In the genomic region with DNA sequence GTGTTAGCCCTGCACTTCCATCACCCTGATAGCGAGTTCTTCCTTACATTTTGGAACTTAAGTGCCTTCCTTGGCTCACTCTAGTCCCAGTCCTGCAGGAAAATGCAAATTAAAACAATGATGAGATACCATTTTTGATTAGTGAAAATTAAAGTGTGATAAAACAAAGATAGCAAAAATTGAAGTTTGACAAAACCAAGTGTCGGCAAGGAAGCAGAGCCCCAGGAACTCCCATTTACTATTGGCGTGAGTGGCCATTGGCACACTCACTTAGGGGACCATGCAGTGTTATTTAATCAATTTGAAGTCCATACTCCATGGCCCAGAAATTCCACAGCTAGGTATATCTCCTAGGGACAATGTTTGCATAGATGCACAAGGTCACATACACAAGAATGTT, we compare ENCODE assay signal across 40 cellular contexts. TPM values are rescaled to one million over a fixed set of nuclear protein-coding genes. Genes with fewer than 3 reads are reported as not detected.
"Had no signal": no experiment of that assay in that cellular context is flagged by ENCODE, and none has a peak within 500 bp of the region (broad histone marks: within the 10 kb centered on the region; RNA-seq: fewer than 3 reads in every experiment).

No MANE protein-coding gene starts in this region.

- H3K9me3 Mint-ChIP-seq: activated naive CD4-positive, alpha-beta T cell treated with anti-CD3 and anti-CD28 coated beads for 36 hours; activated naive CD4-positive, alpha-beta T cell treated with anti-CD3 and anti-CD28 coated beads, Interleukin-2, amount 10 ng/mL, durations not matched to agents 7 days and 5 days; activated naive CD4-positive, alpha-beta T cell treated with anti-CD3 and anti-CD28 coated beads, Interleukin-2, amount 50 U/mL, for 24 hours; activated naive CD4-positive, alpha-beta T cell treated with anti-CD3 and anti-CD28 coated beads, Interleukin-2, amount 50 U/mL, for 72 hours; activated naive CD8-positive, alpha-beta T cell treated with anti-CD3 and anti-CD28 coated beads for 36 hours; activated naive CD8-positive, alpha-beta T cell treated with anti-CD3 and anti-CD28 coated beads, Interleukin-2, amount 10 ng/mL, durations not matched to agents 7 days and 5 days; activated naive CD8-positive, alpha-beta T cell treated with anti-CD3 and anti-CD28 coated beads, Interleukin-2, amount 50 U/mL, for 24 hours; activated T-cell treated with anti-CD3 and anti-CD28 coated beads, Interleukin-2, amount 50 U/mL, for 24 hours; activated T-cell treated with anti-CD3 and anti-CD28 coated beads, Interleukin-2, amount 50 U/mL, for 4 hours; activated T-cell treated with anti-CD3 and anti-CD28 coated beads, Interleukin-2, amount 50 U/mL, for 72 hours; activated T-helper 1 cell treated with anti-CD3 and anti-CD28 coated beads, Interleukin-12 subunit alpha, Interleukin-12 subunit beta, Interleukin-2, Interleukin-4 antibody, amounts not matched to agents 30 ng/mL and 10 ng/mL and 1 ng/mL, durations not matched to agents 14 hours and 24 hours and 36 hours; activated T-helper 17 cell treated with anti-CD3 and anti-CD28 coated beads, Interleukin-2, amount 50 U/mL, for 72 hours; activated T-helper 2 cell treated with anti-CD3 and anti-CD28 coated beads, Interferon-gamma antibody, Interleukin-2, Interleukin-4, amounts not matched to agents 10 μg/mL and 5 μg/mL and 100 μg/mL, durations not matched to agents 14 hours and 24 hours and 36 hours; brain; central memory CD8-positive, alpha-beta T cell had no signal

- H3K9me3 ChIP-seq: adrenal gland, ascending aorta, body of pancreas, breast epithelium had no signal

- H3K36me3 Mint-ChIP-seq: activated naive CD4-positive, alpha-beta T cell treated with anti-CD3 and anti-CD28 coated beads, Interleukin-2, amount 10 ng/mL, durations not matched to agents 7 days and 5 days; activated naive CD4-positive, alpha-beta T cell treated with anti-CD3 and anti-CD28 coated beads, Interleukin-2, amount 50 U/mL, for 24 hours; activated naive CD4-positive, alpha-beta T cell treated with anti-CD3 and anti-CD28 coated beads, Interleukin-2, amount 50 U/mL, for 72 hours; activated naive CD8-positive, alpha-beta T cell; activated naive CD8-positive, alpha-beta T cell treated with anti-CD3 and anti-CD28 coated beads for 36 hours; activated naive CD8-positive, alpha-beta T cell treated with anti-CD3 and anti-CD28 coated beads, Interleukin-2, amount 10 ng/mL, durations not matched to agents 7 days and 5 days; brain had no signal

- H3K27ac Mint-ChIP-seq: activated naive CD4-positive, alpha-beta T cell treated with anti-CD3 and anti-CD28 coated beads for 36 hours; activated naive CD4-positive, alpha-beta T cell treated with anti-CD3 and anti-CD28 coated beads, Interleukin-2, amount 10 ng/mL, durations not matched to agents 7 days and 5 days; activated naive CD4-positive, alpha-beta T cell treated with anti-CD3 and anti-CD28 coated beads, Interleukin-2, amount 50 U/mL, for 24 hours; activated naive CD4-positive, alpha-beta T cell treated with anti-CD3 and anti-CD28 coated beads, Interleukin-2, amount 50 U/mL, for 72 hours; activated naive CD8-positive, alpha-beta T cell; activated naive CD8-positive, alpha-beta T cell treated with anti-CD3 and anti-CD28 coated beads for 36 hours; activated naive CD8-positive, alpha-beta T cell treated with anti-CD3 and anti-CD28 coated beads, Interleukin-2, amount 10 ng/mL, durations not matched to agents 7 days and 5 days; activated naive CD8-positive, alpha-beta T cell treated with anti-CD3 and anti-CD28 coated beads, Interleukin-2, amount 50 U/mL, for 24 hours; activated T-cell treated with anti-CD3 and anti-CD28 coated beads, Interleukin-2, amount 50 U/mL, for 24 hours; activated T-cell treated with anti-CD3 and anti-CD28 coated beads, Interleukin-2, amount 50 U/mL, for 72 hours; activated T-helper 1 cell treated with anti-CD3 and anti-CD28 coated beads, Interleukin-12 subunit alpha, Interleukin-12 subunit beta, Interleukin-2, Interleukin-4 antibody, amounts not matched to agents 30 ng/mL and 10 ng/mL and 1 ng/mL, durations not matched to agents 14 hours and 24 hours and 36 hours; activated T-helper 17 cell treated with anti-CD3 and anti-CD28 coated beads, Interleukin-2, amount 50 U/mL, for 72 hours; activated T-helper 2 cell treated with anti-CD3 and anti-CD28 coated beads, Interferon-gamma antibody, Interleukin-2, Interleukin-4, amounts not matched to agents 10 μg/mL and 5 μg/mL and 100 μg/mL, durations not matched to agents 14 hours and 24 hours and 36 hours; brain had no signal

- H3K4me1 ChIP-seq: adrenal gland, ascending aorta, body of pancreas, breast epithelium had no signal

- H3K4me1 Mint-ChIP-seq: activated naive CD4-positive, alpha-beta T cell treated with anti-CD3 and anti-CD28 coated beads, Interleukin-2, amount 10 ng/mL, durations not matched to agents 7 days and 5 days; activated naive CD4-positive, alpha-beta T cell treated with anti-CD3 and anti-CD28 coated beads, Interleukin-2, amount 50 U/mL, for 24 hours; activated naive CD8-positive, alpha-beta T cell treated with anti-CD3 and anti-CD28 coated beads, Interleukin-2, amount 10 ng/mL, durations not matched to agents 7 days and 5 days; activated naive CD8-positive, alpha-beta T cell treated with anti-CD3 and anti-CD28 coated beads, Interleukin-2, amount 50 U/mL, for 24 hours; activated T-helper 17 cell treated with anti-CD3 and anti-CD28 coated beads, Interleukin-2, amount 50 U/mL, for 72 hours; central memory CD8-positive, alpha-beta T cell had no signal

- H3K27ac ChIP-seq: adrenal gland, ascending aorta, body of pancreas, brain microvascular endothelial cell, breast epithelium, cardiac muscle cell had no signal

- H3K4me3 Mint-ChIP-seq: activated naive CD4-positive, alpha-beta T cell treated with anti-CD3 and anti-CD28 coated beads for 36 hours; activated naive CD4-positive, alpha-beta T cell treated with anti-CD3 and anti-CD28 coated beads, Interleukin-2, amount 10 ng/mL, durations not matched to agents 7 days and 5 days; activated naive CD4-positive, alpha-beta T cell treated with anti-CD3 and anti-CD28 coated beads, Interleukin-2, amount 50 U/mL, for 24 hours; activated naive CD8-positive, alpha-beta T cell; activated naive CD8-positive, alpha-beta T cell treated with anti-CD3 and anti-CD28 coated beads for 36 hours; activated naive CD8-positive, alpha-beta T cell treated with anti-CD3 and anti-CD28 coated beads, Interleukin-2, amount 10 ng/mL, durations not matched to agents 7 days and 5 days; activated naive CD8-positive, alpha-beta T cell treated with anti-CD3 and anti-CD28 coated beads, Interleukin-2, amount 50 U/mL, for 24 hours; activated T-cell treated with anti-CD3 and anti-CD28 coated beads, Interleukin-2, amount 50 U/mL, for 24 hours; activated T-cell treated with anti-CD3 and anti-CD28 coated beads, Interleukin-2, amount 50 U/mL, for 4 hours; activated T-cell treated with anti-CD3 and anti-CD28 coated beads, Interleukin-2, amount 50 U/mL, for 72 hours; activated T-helper 1 cell treated with anti-CD3 and anti-CD28 coated beads, Interleukin-12 subunit alpha, Interleukin-12 subunit beta, Interleukin-2, Interleukin-4 antibody, amounts not matched to agents 30 ng/mL and 10 ng/mL and 1 ng/mL, durations not matched to agents 14 hours and 24 hours and 36 hours; activated T-helper 17 cell treated with anti-CD3 and anti-CD28 coated beads, Interleukin-2, amount 50 U/mL, for 72 hours; brain; central memory CD8-positive, alpha-beta T cell had no signal

- H3K4me3 ChIP-seq: adrenal gland, ascending aorta, body of pancreas, breast epithelium, cardiac muscle cell had no signal

- H3K27me3 ChIP-seq: adrenal gland, ascending aorta, body of pancreas, brain microvascular endothelial cell, breast epithelium, cardiac muscle cell had no signal

- FAIRE-seq: astrocyte, bronchial epithelial cell had no signal

- DNase-seq: activated effector memory CD4-positive, alpha-beta T cell treated with anti-CD3 and anti-CD28 coated beads, Interleukin-2, amount 50 U/mL, for 16 hours; activated effector memory CD4-positive, alpha-beta T cell treated with Interleukin-2 at 50 U/mL for 16 hours; activated gamma-delta T cell; activated gamma-delta T cell treated with Interleukin-2 at 50 U/mL for 16 hours; activated naive CD4-positive, alpha-beta T cell; activated naive CD4-positive, alpha-beta T cell treated with anti-CD3 and anti-CD28 coated beads for 36 hours; activated naive CD4-positive, alpha-beta T cell treated with anti-CD3 and anti-CD28 coated beads, Interleukin-2, amount 10 ng/mL, durations not matched to agents 7 days and 5 days; activated naive CD4-positive, alpha-beta T cell treated with anti-CD3 and anti-CD28 coated beads, Interleukin-2, amount 50 U/mL, for 16 hours; activated naive CD4-positive, alpha-beta T cell treated with Interleukin-2 at 50 U/mL for 16 hours; activated naive CD8-positive, alpha-beta T cell treated with anti-CD3 and anti-CD28 coated beads for 36 hours; activated naive CD8-positive, alpha-beta T cell treated with anti-CD3 and anti-CD28 coated beads, Interleukin-2, amount 10 ng/mL, durations not matched to agents 7 days and 5 days; activated naive CD8-positive, alpha-beta T cell treated with anti-CD3 and anti-CD28 coated beads, Interleukin-2, amount 50 U/mL, for 24 hours; activated T-cell treated with anti-CD3 and anti-CD28 coated beads, Interleukin-2, amount 50 U/mL, for 24 hours; activated T-cell treated with anti-CD3 and anti-CD28 coated beads, Interleukin-2, amount 50 U/mL, for 4 hours; activated T-cell treated with anti-CD3 and anti-CD28 coated beads, Interleukin-2, amount 50 U/mL, for 48 hours; activated T-cell treated with anti-CD3 and anti-CD28 coated beads, Interleukin-2, amount 50 U/mL, for 72 hours; adrenal gland; amniotic stem cell; amygdala; anterior cingulate cortex; aorta; body of pancreas; brain microvascular endothelial cell; caudate nucleus; central memory CD4-positive, alpha-beta T cell; cerebellar nuclear complex had no signal

- H3K36me3 ChIP-seq: adrenal gland, ascending aorta, brain microvascular endothelial cell, breast epithelium, cardiac muscle cell had no signal

- ATAC-seq: activated naive CD4-positive, alpha-beta T cell treated with anti-CD3 and anti-CD28 coated beads, Interleukin-2, amount 50 U/mL, for 72 hours; activated naive CD8-positive, alpha-beta T cell treated with anti-CD3 and anti-CD28 coated beads, Interleukin-2, amount 50 U/mL, for 24 hours; activated T-cell treated with anti-CD3 and anti-CD28 coated beads, Interleukin-2, amount 50 U/mL, for 4 hours; activated T-cell treated with anti-CD3 and anti-CD28 coated beads, Interleukin-2, amount 50 U/mL, for 72 hours; activated T-helper 17 cell treated with anti-CD3 and anti-CD28 coated beads, Interleukin-2, amount 50 U/mL, for 72 hours; body of pancreas had no signal

- H3K27me3 Mint-ChIP-seq: activated naive CD4-positive, alpha-beta T cell treated with anti-CD3 and anti-CD28 coated beads, Interleukin-2, amount 10 ng/mL, durations not matched to agents 7 days and 5 days; activated naive CD8-positive, alpha-beta T cell; activated naive CD8-positive, alpha-beta T cell treated with anti-CD3 and anti-CD28 coated beads for 36 hours; brain had no signal

RNA-seq across cellular contexts. Expression of a gene that starts 28.4 kb away (rescaled TPM):
- total RNA-seq: activated naive CD4-positive, alpha-beta T cell treated with anti-CD3 and anti-CD28 coated beads for 36 hours; activated naive CD4-positive, alpha-beta T cell treated with anti-CD3 and anti-CD28 coated beads, Interleukin-2, amount 50 U/mL, for 72 hours; activated naive CD8-positive, alpha-beta T cell treated with anti-CD3 and anti-CD28 coated beads, Interleukin-2, amount 10 ng/mL, durations not matched to agents 7 days and 5 days; activated T-cell treated with anti-CD3 and anti-CD28 coated beads, Interleukin-2, amount 50 U/mL, for 4 hours; activated T-cell treated with anti-CD3 and anti-CD28 coated beads, Interleukin-2, amount 50 U/mL, for 72 hours; activated T-helper 1 cell treated with anti-CD3 and anti-CD28 coated beads, Interleukin-12 subunit alpha, Interleukin-12 subunit beta, Interleukin-2, Interleukin-4 antibody, amounts not matched to agents 30 ng/mL and 10 ng/mL and 1 ng/mL, durations not matched to agents 14 hours and 24 hours and 36 hours; activated T-helper 17 cell treated with anti-CD3 and anti-CD28 coated beads, Interleukin-2, amount 50 U/mL, for 72 hours; activated T-helper 2 cell treated with anti-CD3 and anti-CD28 coated beads, Interferon-gamma antibody, Interleukin-2, Interleukin-4, amounts not matched to agents 10 μg/mL and 5 μg/mL and 100 μg/mL, durations not matched to agents 14 hours and 24 hours and 36 hours; ascending aorta; cardiac muscle cell; chondrocyte had no signal
- polyA plus RNA-seq: aorta, cardiac muscle cell had no signal
